8 cellular contexts compared by ENCODE assay signal in the genomic region with DNA sequence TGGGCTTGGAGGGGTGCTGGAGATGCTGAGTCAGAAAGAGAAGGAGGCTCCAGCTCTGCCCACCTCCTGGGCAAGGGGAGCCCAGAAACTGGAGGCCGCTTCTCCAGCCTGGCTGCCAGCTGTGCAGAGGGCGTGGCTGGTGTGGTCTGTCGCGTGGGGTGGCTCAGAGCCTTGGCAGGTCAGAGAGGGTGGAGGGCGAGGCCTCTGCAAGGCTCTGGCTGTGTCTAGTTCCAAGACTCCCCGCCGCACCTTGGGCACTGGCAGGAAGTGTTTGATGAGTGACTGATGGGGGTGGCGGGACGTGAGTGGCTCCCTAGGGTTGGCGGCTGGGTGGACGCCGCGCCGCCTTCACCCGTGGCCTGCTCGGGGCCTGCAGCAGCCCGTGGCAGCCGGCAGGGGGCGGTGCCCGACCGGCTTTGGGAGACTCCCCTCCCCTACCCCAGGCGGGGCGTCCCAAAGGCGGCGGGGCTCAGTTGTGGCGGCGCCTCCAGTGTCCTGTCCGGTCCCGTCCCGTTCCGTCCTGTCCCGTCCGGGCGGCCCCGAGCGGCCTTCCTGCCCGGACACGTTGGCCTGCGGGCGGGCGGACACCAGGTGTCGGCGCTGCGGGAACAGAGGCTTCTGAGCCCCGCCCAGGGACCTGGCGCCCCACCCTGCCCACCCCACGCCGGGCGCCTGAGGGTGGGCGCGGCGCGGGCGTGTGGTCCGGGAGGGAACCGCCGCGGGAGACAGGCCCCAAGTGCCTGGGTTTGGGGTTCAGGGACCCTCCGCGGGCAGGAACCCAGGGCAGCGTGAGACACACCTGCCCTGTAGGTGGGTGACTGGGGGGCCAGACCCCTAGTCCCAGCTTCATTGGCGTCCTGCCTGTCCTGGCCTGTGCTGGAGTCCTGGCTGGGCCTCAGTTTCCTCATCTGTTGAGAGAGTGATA. TPM values are rescaled to one million over a fixed set of nuclear protein-coding genes. Genes with fewer than 3 reads are reported as not detected.
DNase-seq lines count a peak whose midpoint lies in the region; ATAC-seq and TF ChIP-seq lines count a peak whose summit lies in the region.

No MANE protein-coding gene starts in this region.

- peaks cover 2 to 22% (median 10%) of the 10 kb centered on the region in 5 donors for H3K27me3 Mint-ChIP-seq in naive thymus-derived CD8-positive, alpha-beta T cell
- peaks cover 42% of the 10 kb centered on the region for H3K27me3 Mint-ChIP-seq in stimulated activated memory B cell treated with anti-CD40 and anti-IgM and Interleukin-4, amounts not matched to agents 10 μg/mL and 1 μg/mL and 100 μg/mL, for 72 hours

- H3K4me1 Mint-ChIP-seq in naive thymus-derived CD8-positive, alpha-beta T cell, result peaks cover 9 to 29% (median 21%) of the 10 kb centered on the region in 4 donors
- H3K4me1 Mint-ChIP-seq in stimulated activated memory B cell treated with anti-CD40 and anti-IgM and Interleukin-4, amounts not matched to agents 10 μg/mL and 1 μg/mL and 100 μg/mL, for 72 hours, result peaks cover 8% of the 10 kb centered on the region

- 7 to 12% methylated on average over 47 to 62 of the region's 62 CpGs for WGBS in esophagus, 2 donors

- H3K27ac ChIP-seq in esophagus (ENCODE audit: low read depth in 2 of 2, low read length in 1 of 2), result peak overlapping the region; percentile 99 to 100

- TF ChIP-seq CTCF in GM12865 (IDR thresholded peaks at IDR 0.05; ENCODE audit: insufficient read depth, low read depth, low read length, missing control alignments), result peak; percentile 78

- H3K27me3 ChIP-seq in esophagus (ENCODE audit: control insufficient read depth in 1 of 2, insufficient read depth in 2 of 2, low read length in 2 of 2), result no peaks in the 10 kb centered on the region

- peak; percentile 50 for DNase-seq in GM12865 (ENCODE audit: low read depth)
- peak; percentile 36 for DNase-seq in NCI-H146 treated with DMSO at 0.1 percent for 48 hours (lab: John Stamatoyannopoulos, UW; ENCODE audit: unreplicated experiment)
- peak; percentile 68 for DNase-seq in activated CD8-positive, alpha-beta memory T cell treated with anti-CD3 and anti-CD28 coated beads, Interleukin-2, amount 50 U/mL, for 4 hours
- peak; percentile 50 to 80 (median 73) for DNase-seq in naive thymus-derived CD8-positive, alpha-beta T cell
- DNase-seq in SHP77 treated with DMSO at 0.1 percent for 48 hours (lab: John Stamatoyannopoulos, UW), result no peak

- POLR2A ChIA-PET in naive thymus-derived CD8-positive, alpha-beta T cell (lab: Charles Lee), result interaction anchor here (0.6 kb wide), 1 partner anchor 108 kb away, joined by 3 read pairs; no protein-coding TSS in a partner anchor

- H3K36me3 ChIP-seq in esophagus (ENCODE audit: control insufficient read depth in 2 of 2, insufficient read depth in 2 of 2, low read length in 1 of 2), result peaks cover 0 to 2% of the 10 kb centered on the region in 2 donors

- no peaks in the 10 kb centered on the region for H3K9me3 ChIP-seq in esophagus (ENCODE audit: control insufficient read depth in 2 of 2, insufficient read depth in 1 of 2, low read depth in 1 of 2, low read length in 1 of 2)

- H3K4me3 Mint-ChIP-seq in naive thymus-derived CD8-positive, alpha-beta T cell, result peak overlapping the region; percentile 12 to 85 (median 56)
- peak overlapping the region; percentile 46 for H3K4me3 Mint-ChIP-seq in stimulated activated memory B cell treated with anti-CD40 and anti-IgM and Interleukin-4, amounts not matched to agents 10 μg/mL and 1 μg/mL and 100 μg/mL, for 72 hours

- H3K4me1 ChIP-seq in esophagus (ENCODE audit: control insufficient read depth in 2 of 2, insufficient read depth in 2 of 2, low read length in 1 of 2), result peaks cover 3 to 65% of the 10 kb centered on the region in 2 donors

- no peaks in the 10 kb centered on the region for H3K36me3 Mint-ChIP-seq in naive thymus-derived CD8-positive, alpha-beta T cell
- no peaks in the 10 kb centered on the region for H3K36me3 Mint-ChIP-seq in stimulated activated memory B cell treated with anti-CD40 and anti-IgM and Interleukin-4, amounts not matched to agents 10 μg/mL and 1 μg/mL and 100 μg/mL, for 72 hours

- H3K4me3 ChIP-seq in GM12865 (ENCODE audit: low read depth, low read length) (no peak overlapping the region), esophagus (ENCODE audit: low read depth in 1 of 2, low read length in 2 of 2) (peak overlapping the region in 1 of 2 donors; percentile 23)

- peak overlapping the region in 7 of 10 donors; percentile 26 to 89 (median 71) for H3K27ac Mint-ChIP-seq in naive thymus-derived CD8-positive, alpha-beta T cell
- no peak overlapping the region for H3K27ac Mint-ChIP-seq in stimulated activated memory B cell treated with anti-CD40 and anti-IgM and Interleukin-4, amounts not matched to agents 10 μg/mL and 1 μg/mL and 100 μg/mL, for 72 hours

- H3K9me3 Mint-ChIP-seq in naive thymus-derived CD8-positive, alpha-beta T cell, result no peaks in the 10 kb centered on the region
- H3K9me3 Mint-ChIP-seq in stimulated activated memory B cell treated with anti-CD40 and anti-IgM and Interleukin-4, amounts not matched to agents 10 μg/mL and 1 μg/mL and 100 μg/mL, for 72 hours, result no peaks in the 10 kb centered on the region

- ATAC-seq in naive thymus-derived CD8-positive, alpha-beta T cell, result peak; percentile 76 to 81
- peak; percentile 63 for ATAC-seq in stimulated activated memory B cell treated with anti-CD40 and anti-IgM and Interleukin-4, amounts not matched to agents 10 μg/mL and 1 μg/mL and 100 μg/mL, for 72 hours
- no peak for ATAC-seq in HG03139 (IDR thresholded peaks at IDR 0.05; ENCODE audit: unreplicated experiment)

RNA-seq across cellular contexts. Expression of gene KRT80, which starts 39.7 kb away (rescaled TPM):
- 10 to 100 TPM; 40.9 to 53.9 TPM for polyA plus RNA-seq in esophagus
- not detected for total RNA-seq in naive thymus-derived CD8-positive, alpha-beta T cell
- polyA plus RNA-seq in naive thymus-derived CD8-positive, alpha-beta T cell, result not detected

Comparison
In these comparisons a context has a peak if more than half of its experiments do, and no peak if none do; other contexts are left out.
1. RNA of gene KRT80, which starts 39.7 kb away (polyA plus RNA-seq): 40.9 to 53.9 TPM in esophagus; not detected in naive thymus-derived CD8-positive, alpha-beta T cell; every median in the first group is over 10 times any median in the second.